ENCODE assay signal across 1 cellular context in the genomic region with DNA sequence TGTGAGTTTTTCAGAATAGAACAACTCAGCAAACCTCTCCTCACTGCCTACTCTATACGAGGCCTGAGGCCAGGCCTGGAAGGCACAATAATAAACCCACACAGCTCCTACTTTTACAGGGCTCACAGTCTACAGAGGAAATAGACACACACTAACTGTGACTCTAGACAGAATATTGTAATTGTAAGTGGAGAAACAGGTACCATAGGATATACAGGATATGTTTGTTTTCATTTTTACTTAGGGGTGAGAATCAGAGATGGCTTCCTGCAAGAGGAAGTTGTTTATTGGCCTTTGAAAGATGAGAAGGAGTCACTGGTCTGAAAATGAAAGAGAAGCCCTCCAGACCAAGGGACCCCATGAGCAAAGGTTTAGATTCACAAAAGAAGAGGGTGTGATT.
TF ChIP-seq lines count a peak whose summit lies in the region.

No MANE protein-coding gene starts in this region.

TF ChIP-seq in GM23338, 12 proteins besides CTCF, POLR2A, EP300 and RAD21:
- TF ChIP-seq POLR2AphosphoS5 (IDR thresholded peaks at IDR 0.05; ENCODE audit: low read depth) (no peak), STAT1 (IDR thresholded peaks at IDR 0.05; ENCODE audit: unreplicated experiment) (no peak), EZH2phosphoT487 (IDR thresholded peaks at IDR 0.05; ENCODE audit: unreplicated experiment) (no peak), EZH2 (IDR thresholded peaks at IDR 0.05; ENCODE audit: low read depth, unreplicated experiment) (no peak)
- TF ChIP-seq, protein P1, sequence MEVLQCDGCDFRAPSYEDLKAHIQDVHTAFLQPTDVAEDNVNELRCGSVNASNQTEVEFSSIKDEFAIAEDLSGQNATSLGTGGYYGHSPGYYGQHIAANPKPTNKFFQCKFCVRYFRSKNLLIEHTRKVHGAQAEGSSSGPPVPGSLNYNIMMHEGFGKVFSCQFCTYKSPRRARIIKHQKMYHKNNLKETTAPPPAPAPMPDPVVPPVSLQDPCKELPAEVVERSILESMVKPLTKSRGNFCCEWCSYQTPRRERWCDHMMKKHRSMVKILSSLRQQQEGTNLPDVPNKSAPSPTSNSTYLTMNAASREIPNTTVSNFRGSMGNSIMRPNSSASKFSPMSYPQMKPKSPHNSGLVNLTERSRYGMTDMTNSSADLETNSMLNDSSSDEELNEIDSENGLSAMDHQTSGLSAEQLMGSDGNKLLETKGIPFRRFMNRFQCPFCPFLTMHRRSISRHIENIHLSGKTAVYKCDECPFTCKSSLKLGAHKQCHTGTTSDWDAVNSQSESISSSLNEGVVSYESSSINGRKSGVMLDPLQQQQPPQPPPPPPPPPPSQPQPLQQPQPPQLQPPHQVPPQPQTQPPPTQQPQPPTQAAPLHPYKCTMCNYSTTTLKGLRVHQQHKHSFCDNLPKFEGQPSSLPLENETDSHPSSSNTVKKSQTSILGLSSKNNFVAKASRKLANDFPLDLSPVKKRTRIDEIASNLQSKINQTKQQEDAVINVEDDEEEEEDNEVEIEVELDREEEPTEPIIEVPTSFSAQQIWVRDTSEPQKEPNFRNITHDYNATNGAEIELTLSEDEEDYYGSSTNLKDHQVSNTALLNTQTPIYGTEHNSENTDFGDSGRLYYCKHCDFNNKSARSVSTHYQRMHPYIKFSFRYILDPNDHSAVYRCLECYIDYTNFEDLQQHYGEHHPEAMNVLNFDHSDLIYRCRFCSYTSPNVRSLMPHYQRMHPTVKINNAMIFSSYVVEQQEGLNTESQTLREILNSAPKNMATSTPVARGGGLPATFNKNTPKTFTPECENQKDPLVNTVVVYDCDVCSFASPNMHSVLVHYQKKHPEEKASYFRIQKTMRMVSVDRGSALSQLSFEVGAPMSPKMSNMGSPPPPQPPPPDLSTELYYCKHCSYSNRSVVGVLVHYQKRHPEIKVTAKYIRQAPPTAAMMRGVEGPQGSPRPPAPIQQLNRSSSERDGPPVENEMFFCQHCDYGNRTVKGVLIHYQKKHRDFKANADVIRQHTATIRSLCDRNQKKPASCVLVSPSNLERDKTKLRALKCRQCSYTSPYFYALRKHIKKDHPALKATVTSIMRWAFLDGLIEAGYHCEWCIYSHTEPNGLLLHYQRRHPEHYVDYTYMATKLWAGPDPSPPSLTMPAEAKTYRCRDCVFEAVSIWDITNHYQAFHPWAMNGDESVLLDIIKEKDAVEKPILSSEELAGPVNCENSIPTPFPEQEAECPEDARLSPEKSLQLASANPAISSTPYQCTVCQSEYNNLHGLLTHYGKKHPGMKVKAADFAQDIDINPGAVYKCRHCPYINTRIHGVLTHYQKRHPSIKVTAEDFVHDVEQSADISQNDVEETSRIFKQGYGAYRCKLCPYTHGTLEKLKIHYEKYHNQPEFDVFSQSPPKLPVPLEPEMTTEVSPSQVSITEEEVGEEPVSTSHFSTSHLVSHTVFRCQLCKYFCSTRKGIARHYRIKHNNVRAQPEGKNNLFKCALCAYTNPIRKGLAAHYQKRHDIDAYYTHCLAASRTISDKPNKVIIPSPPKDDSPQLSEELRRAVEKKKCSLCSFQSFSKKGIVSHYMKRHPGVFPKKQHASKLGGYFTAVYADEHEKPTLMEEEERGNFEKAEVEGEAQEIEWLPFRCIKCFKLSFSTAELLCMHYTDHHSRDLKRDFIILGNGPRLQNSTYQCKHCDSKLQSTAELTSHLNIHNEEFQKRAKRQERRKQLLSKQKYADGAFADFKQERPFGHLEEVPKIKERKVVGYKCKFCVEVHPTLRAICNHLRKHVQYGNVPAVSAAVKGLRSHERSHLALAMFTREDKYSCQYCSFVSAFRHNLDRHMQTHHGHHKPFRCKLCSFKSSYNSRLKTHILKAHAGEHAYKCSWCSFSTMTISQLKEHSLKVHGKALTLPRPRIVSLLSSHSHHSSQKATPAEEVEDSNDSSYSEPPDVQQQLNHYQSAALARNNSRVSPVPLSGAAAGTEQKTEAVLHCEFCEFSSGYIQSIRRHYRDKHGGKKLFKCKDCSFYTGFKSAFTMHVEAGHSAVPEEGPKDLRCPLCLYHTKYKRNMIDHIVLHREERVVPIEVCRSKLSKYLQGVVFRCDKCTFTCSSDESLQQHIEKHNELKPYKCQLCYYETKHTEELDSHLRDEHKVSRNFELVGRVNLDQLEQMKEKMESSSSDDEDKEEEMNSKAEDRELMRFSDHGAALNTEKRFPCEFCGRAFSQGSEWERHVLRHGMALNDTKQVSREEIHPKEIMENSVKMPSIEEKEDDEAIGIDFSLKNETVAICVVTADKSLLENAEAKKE (CRISPR knock-in tag; IDR thresholded peaks at IDR 0.05), result no peak
- TF ChIP-seq, protein P2, sequence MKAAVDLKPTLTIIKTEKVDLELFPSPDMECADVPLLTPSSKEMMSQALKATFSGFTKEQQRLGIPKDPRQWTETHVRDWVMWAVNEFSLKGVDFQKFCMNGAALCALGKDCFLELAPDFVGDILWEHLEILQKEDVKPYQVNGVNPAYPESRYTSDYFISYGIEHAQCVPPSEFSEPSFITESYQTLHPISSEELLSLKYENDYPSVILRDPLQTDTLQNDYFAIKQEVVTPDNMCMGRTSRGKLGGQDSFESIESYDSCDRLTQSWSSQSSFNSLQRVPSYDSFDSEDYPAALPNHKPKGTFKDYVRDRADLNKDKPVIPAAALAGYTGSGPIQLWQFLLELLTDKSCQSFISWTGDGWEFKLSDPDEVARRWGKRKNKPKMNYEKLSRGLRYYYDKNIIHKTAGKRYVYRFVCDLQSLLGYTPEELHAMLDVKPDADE (IDR thresholded peaks at IDR 0.05), result no peak
TF ChIP-seq in GM23338: peak in this region for 0.
